In the genomic region with DNA sequence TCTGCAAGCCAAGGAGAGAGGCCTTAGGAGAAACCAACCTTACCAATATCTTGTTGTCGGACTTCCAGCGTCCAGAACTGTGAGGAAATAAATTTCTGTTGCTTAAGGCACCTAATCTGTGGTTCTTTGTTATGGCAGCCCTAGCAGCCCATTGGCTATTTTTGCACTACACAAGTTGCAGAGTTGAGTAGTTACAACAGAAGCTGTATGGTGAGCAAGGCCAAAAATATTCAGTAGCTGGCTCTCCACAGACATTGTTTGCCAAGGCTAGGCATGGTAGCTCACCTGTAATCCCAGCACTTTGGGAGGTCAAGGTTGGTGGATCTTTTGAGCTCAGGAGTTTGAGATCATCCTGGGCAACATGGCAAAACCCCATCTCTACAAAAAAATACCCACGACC, we compare ENCODE assay signal across 12 cellular contexts. TPM values are rescaled to one million over a fixed set of nuclear protein-coding genes. Genes with fewer than 3 reads are reported as not detected.
DNase-seq lines count a peak whose midpoint lies in the region; ATAC-seq and TF ChIP-seq lines count a peak whose summit lies in the region.
"Had no signal": no experiment of that assay in that cellular context is flagged by ENCODE, and none has a peak within 500 bp of the region (broad histone marks: within the 10 kb centered on the region; RNA-seq: fewer than 3 reads in every experiment).

No MANE protein-coding gene starts in this region.

- H3K27me3 ChIP-seq in HCT116 (ENCODE audit: insufficient read depth, low read length) = no peaks in the 10 kb centered on the region
- H3K27me3 ChIP-seq in CD8-positive, alpha-beta T cell (ENCODE audit: insufficient read depth, low read length) = no peaks in the 10 kb centered on the region

- DNase-seq in A172 (ENCODE audit: low spot score) (peak; percentile 42), HCT116 (ENCODE audit: low read depth, low spot score) (no peak), fibroblast of villous mesenchyme (ENCODE audit: low read depth) (peak; percentile 47), NK-92 (lab: John Stamatoyannopoulos, UW; ENCODE audit: unreplicated experiment) (no peak), NCI-H526 treated with DMSO at 0.1 percent for 48 hours (lab: John Stamatoyannopoulos, UW) (no peak)
- no peak for DNase-seq in activated naive CD8-positive, alpha-beta T cell treated with anti-CD3 and anti-CD28 coated beads for 36 hours
- no peak for DNase-seq in CD8-positive, alpha-beta T cell
- DNase-seq: NCI-H2171 had no signal

- H3K4me1 ChIP-seq in HCT116 (ENCODE audit: control insufficient read depth in 1 of 2, insufficient read depth in 2 of 2, low read length in 2 of 2) = peaks cover 6 to 15% of the 10 kb centered on the region in 2 experiments
- H3K4me1 ChIP-seq in CD8-positive, alpha-beta T cell (ENCODE audit: insufficient read depth, low read length) = peaks cover 7% of the 10 kb centered on the region

- H3K9me3 Mint-ChIP-seq in activated naive CD8-positive, alpha-beta T cell treated with anti-CD3 and anti-CD28 coated beads for 36 hours = peaks cover 12% of the 10 kb centered on the region
- no peaks in the 10 kb centered on the region for H3K9me3 Mint-ChIP-seq in CD8-positive, alpha-beta T cell
- H3K9me3 Mint-ChIP-seq: CD4-positive, CD25-positive, alpha-beta regulatory T cell; memory B cell had no signal

- H3K36me3 ChIP-seq in HCT116 (ENCODE audit: control insufficient read depth in 1 of 2, insufficient read depth in 2 of 2, low read length in 2 of 2) = no peaks in the 10 kb centered on the region
- no peaks in the 10 kb centered on the region for H3K36me3 ChIP-seq in CD8-positive, alpha-beta T cell (ENCODE audit: insufficient read depth, low read length)

- H3K79me2 ChIP-seq in HCT116 (ENCODE audit: insufficient read depth, low read length) = no peaks in the 10 kb centered on the region

- H3K36me3 Mint-ChIP-seq in activated naive CD8-positive, alpha-beta T cell treated with anti-CD3 and anti-CD28 coated beads for 36 hours = peaks cover 9% of the 10 kb centered on the region
- no peaks in the 10 kb centered on the region for H3K36me3 Mint-ChIP-seq in CD8-positive, alpha-beta T cell
- H3K36me3 Mint-ChIP-seq: CD4-positive, CD25-positive, alpha-beta regulatory T cell; memory B cell had no signal

- TF ChIP-seq POLR2A in HCT116 (IDR thresholded peaks at IDR 0.05; ENCODE audit: borderline replicate concordance, extremely low read depth, insufficient read depth, insufficient read length) = no peak

- TF ChIP-seq CTCF in HCT116 (IDR thresholded peaks at IDR 0.05 in 2 of 3, conservative IDR thresholded peaks at IDR 0.05 in 1 of 3; ENCODE audit: borderline replicate concordance in 1 of 3, insufficient read depth in 1 of 3, low read depth in 2 of 3, low read length in 2 of 3) = no peak
- no peak for TF ChIP-seq CTCF in fibroblast of villous mesenchyme (IDR thresholded peaks at IDR 0.05; ENCODE audit: insufficient read depth, low read depth, low read length)
- TF ChIP-seq CTCF in CD8-positive, alpha-beta T cell (IDR thresholded peaks at IDR 0.05) = no peak

- CTCF ChIA-PET in HCT116 (lab: Charles Lee) = interaction anchor here (0.7 kb wide), 1 partner anchor 960 kb away, joined by 3 read pairs; no protein-coding TSS in a partner anchor
- CTCF ChIA-PET in CD8-positive, alpha-beta T cell (lab: Charles Lee) = interaction anchor here (0.6 kb wide), 1 partner anchor 17 kb away, joined by 3 read pairs; no protein-coding TSS in a partner anchor

- H3K9me3 ChIP-seq in HCT116 (ENCODE audit: control insufficient read depth in 1 of 2, insufficient read depth in 1 of 2, low read depth in 1 of 2, low read length in 2 of 2) = no peaks in the 10 kb centered on the region
- no peaks in the 10 kb centered on the region for H3K9me3 ChIP-seq in CD8-positive, alpha-beta T cell (ENCODE audit: low read length)

- H3K4me3 Mint-ChIP-seq in activated naive CD8-positive, alpha-beta T cell treated with anti-CD3 and anti-CD28 coated beads for 36 hours = no peak overlapping the region
- no peak overlapping the region for H3K4me3 Mint-ChIP-seq in CD8-positive, alpha-beta T cell
- H3K4me3 Mint-ChIP-seq: memory B cell had no signal

- BruUV-seq in HCT116 (replicated peaks; lab: Mats Ljungman, UMichigan) = no TSS peak

- no peak overlapping the region for H3K9ac ChIP-seq in HCT116 (ENCODE audit: low read length)

- H2AFZ ChIP-seq in HCT116 (ENCODE audit: low read depth, low read length, poor library complexity, severe bottlenecking) = peak overlapping the region; percentile 32

- H3K27ac Mint-ChIP-seq in activated naive CD8-positive, alpha-beta T cell treated with anti-CD3 and anti-CD28 coated beads for 36 hours = peak overlapping the region; percentile 91
- H3K27ac Mint-ChIP-seq in CD8-positive, alpha-beta T cell = no peak overlapping the region
- H3K27ac Mint-ChIP-seq: memory B cell had no signal

- H3K4me1 Mint-ChIP-seq in activated naive CD8-positive, alpha-beta T cell treated with anti-CD3 and anti-CD28 coated beads for 36 hours = peaks cover 63% of the 10 kb centered on the region
- H3K4me1 Mint-ChIP-seq in CD8-positive, alpha-beta T cell (ENCODE audit: low read depth) = peaks cover 19% of the 10 kb centered on the region

- no peaks in the 10 kb centered on the region for H4K20me1 ChIP-seq in HCT116 (ENCODE audit: insufficient read depth)

- H3K27me3 Mint-ChIP-seq in activated naive CD8-positive, alpha-beta T cell treated with anti-CD3 and anti-CD28 coated beads for 36 hours = no peaks in the 10 kb centered on the region
- H3K27me3 Mint-ChIP-seq in CD8-positive, alpha-beta T cell (ENCODE audit: low read depth) = no peaks in the 10 kb centered on the region
- H3K27me3 Mint-ChIP-seq: CD4-positive, CD25-positive, alpha-beta regulatory T cell; memory B cell had no signal

- no peak for TF ChIP-seq RAD21 in HCT116 (IDR thresholded peaks at IDR 0.05; ENCODE audit: low read depth)

- ATAC-seq in HCT116 (no peak; the same call in 1 of the 2 replicates), GM19395 (IDR thresholded peaks at IDR 0.05; ENCODE audit: unreplicated experiment) (no peak)
- ATAC-seq in CD8-positive, alpha-beta T cell = no peak

- no peaks in the 10 kb centered on the region for H3K9me2 ChIP-seq in HCT116 (ENCODE audit: insufficient read depth)

- no peak overlapping the region for H3K4me2 ChIP-seq in HCT116 (ENCODE audit: low read length)

- RAD21 ChIA-PET in HCT116 (lab: Charles Lee; ENCODE audit: low non-redundant PET in 1 of 2, low total read pairs in 2 of 2, uncharacterized antibody in 2 of 2, unreplicated experiment in 2 of 2) = no interaction called here

- intact Hi-C loops in HCT116 (cut with micrococcal nuclease) = no loop called here
- intact Hi-C loops in CD8-positive, alpha-beta T cell (cut with DNase I, micrococcal nuclease) = no loop called here

- H3K4me3 ChIP-seq in HCT116 (replicated peaks in 1 of 2; ENCODE audit: low read depth in 1 of 2, low read length in 2 of 2) = no peak overlapping the region
- no peak overlapping the region for H3K4me3 ChIP-seq in fibroblast of villous mesenchyme (ENCODE audit: low read depth, low read length)
- no peak overlapping the region for H3K4me3 ChIP-seq in CD8-positive, alpha-beta T cell (ENCODE audit: low read depth, low read length)

- POLR2A ChIA-PET in HCT116 (lab: Charles Lee) = interaction anchor here (1.0 kb wide), 1 partner anchor 12 kb away, joined by 3 read pairs; no protein-coding TSS in a partner anchor
- POLR2A ChIA-PET in CD8-positive, alpha-beta T cell (lab: Charles Lee) = no interaction called here

- H3K27ac ChIP-seq in HCT116 (ENCODE audit: low read depth, low read length) = no peak overlapping the region
- no peak overlapping the region for H3K27ac ChIP-seq in CD8-positive, alpha-beta T cell (ENCODE audit: low read depth, low read length)

TF ChIP-seq in HCT116, 20 proteins besides CTCF, POLR2A, EP300 and RAD21 (continues in another document):
- TF ChIP-seq, protein P1, sequence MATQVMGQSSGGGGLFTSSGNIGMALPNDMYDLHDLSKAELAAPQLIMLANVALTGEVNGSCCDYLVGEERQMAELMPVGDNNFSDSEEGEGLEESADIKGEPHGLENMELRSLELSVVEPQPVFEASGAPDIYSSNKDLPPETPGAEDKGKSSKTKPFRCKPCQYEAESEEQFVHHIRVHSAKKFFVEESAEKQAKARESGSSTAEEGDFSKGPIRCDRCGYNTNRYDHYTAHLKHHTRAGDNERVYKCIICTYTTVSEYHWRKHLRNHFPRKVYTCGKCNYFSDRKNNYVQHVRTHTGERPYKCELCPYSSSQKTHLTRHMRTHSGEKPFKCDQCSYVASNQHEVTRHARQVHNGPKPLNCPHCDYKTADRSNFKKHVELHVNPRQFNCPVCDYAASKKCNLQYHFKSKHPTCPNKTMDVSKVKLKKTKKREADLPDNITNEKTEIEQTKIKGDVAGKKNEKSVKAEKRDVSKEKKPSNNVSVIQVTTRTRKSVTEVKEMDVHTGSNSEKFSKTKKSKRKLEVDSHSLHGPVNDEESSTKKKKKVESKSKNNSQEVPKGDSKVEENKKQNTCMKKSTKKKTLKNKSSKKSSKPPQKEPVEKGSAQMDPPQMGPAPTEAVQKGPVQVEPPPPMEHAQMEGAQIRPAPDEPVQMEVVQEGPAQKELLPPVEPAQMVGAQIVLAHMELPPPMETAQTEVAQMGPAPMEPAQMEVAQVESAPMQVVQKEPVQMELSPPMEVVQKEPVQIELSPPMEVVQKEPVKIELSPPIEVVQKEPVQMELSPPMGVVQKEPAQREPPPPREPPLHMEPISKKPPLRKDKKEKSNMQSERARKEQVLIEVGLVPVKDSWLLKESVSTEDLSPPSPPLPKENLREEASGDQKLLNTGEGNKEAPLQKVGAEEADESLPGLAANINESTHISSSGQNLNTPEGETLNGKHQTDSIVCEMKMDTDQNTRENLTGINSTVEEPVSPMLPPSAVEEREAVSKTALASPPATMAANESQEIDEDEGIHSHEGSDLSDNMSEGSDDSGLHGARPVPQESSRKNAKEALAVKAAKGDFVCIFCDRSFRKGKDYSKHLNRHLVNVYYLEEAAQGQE (IDR thresholded peaks at IDR 0.05; ENCODE audit: low read depth) = no peak
- TF ChIP-seq SP1 (IDR thresholded peaks at IDR 0.05; ENCODE audit: low read depth) = no peak

RNA-seq across cellular contexts. Expression of a gene that starts 27.1 kb away (rescaled TPM):
- total RNA-seq in A172 (2014; rRNA removed; shearing (Covaris generic)) = not detected in 2 replicates
- total RNA-seq in HCT116 (2021; ENCODE audit: unreplicated experiment) (not detected), fibroblast of villous mesenchyme (not detected in 2 replicates)
- polyA plus RNA-seq in HCT116 (2012) = not detected in 2 replicates
- not detected for total RNA-seq in activated naive CD8-positive, alpha-beta T cell treated with anti-CD3 and anti-CD28 coated beads for 36 hours
- not detected for total RNA-seq in CD8-positive, alpha-beta T cell
- total RNA-seq: activated CD8-positive, alpha-beta memory T cell treated with anti-CD3 and anti-CD28 coated beads for 36 hours; CD4-positive, CD25-positive, alpha-beta regulatory T cell had no signal
- polyA plus RNA-seq: CD4-positive, CD25-positive, alpha-beta regulatory T cell had no signal

RNA-seq across cellular contexts. Expression of a gene that starts 35.7 kb away (rescaled TPM):
- not detected in 2 replicates for total RNA-seq in A172 (2014; rRNA removed; shearing (Covaris generic))
- not detected for total RNA-seq in HCT116 (2021; ENCODE audit: unreplicated experiment)
- polyA plus RNA-seq in HCT116 (2012) = not detected in 2 replicates
- not detected for total RNA-seq in activated naive CD8-positive, alpha-beta T cell treated with anti-CD3 and anti-CD28 coated beads for 36 hours
- total RNA-seq in fibroblast of villous mesenchyme = under 0.01 TPM in 1 of 2 replicates, not detected in the other
- not detected for total RNA-seq in CD8-positive, alpha-beta T cell
- total RNA-seq: activated CD8-positive, alpha-beta memory T cell treated with anti-CD3 and anti-CD28 coated beads for 36 hours; CD4-positive, CD25-positive, alpha-beta regulatory T cell had no signal
- polyA plus RNA-seq: CD4-positive, CD25-positive, alpha-beta regulatory T cell had no signal

RNA-seq across cellular contexts. Expression of a gene that starts 57.1 kb away (rescaled TPM):
- 47.0 and 69.9 TPM in 2 replicates for total RNA-seq in A172 (2014; rRNA removed; shearing (Covaris generic))
- total RNA-seq in HCT116 (2021; ENCODE audit: unreplicated experiment) (72.5 TPM), fibroblast of villous mesenchyme (30.0 and 56.1 TPM in 2 replicates)
- polyA plus RNA-seq in HCT116 (2012) = 46.9 and 54.3 TPM in 2 replicates
- 100 to 1,000 TPM; 151 to 162 TPM for total RNA-seq in activated naive CD8-positive, alpha-beta T cell treated with anti-CD3 and anti-CD28 coated beads for 36 hours
- 10 to 100 TPM; 51.0 to 56.0 TPM for total RNA-seq in CD8-positive, alpha-beta T cell

Comparison
In these comparisons a context has a peak if more than half of its experiments do, and no peak if none do; other contexts are left out.
1. DNase-seq: peak in A172 (single experiment) and fibroblast of villous mesenchyme (single experiment); none in HCT116 (single experiment), activated naive CD8-positive, alpha-beta T cell treated with anti-CD3 and anti-CD28 coated beads for 36 hours (single experiment), NK-92 (single experiment), NCI-H526 treated with DMSO at 0.1 percent for 48 hours (single experiment) and CD8-positive, alpha-beta T cell (0 of 7).